In genomic region chr1:119879517-119879916, GRCh38 we compare ENCODE assay signal across 6 cellular contexts. TPM values are rescaled to one million over a fixed set of nuclear protein-coding genes. Genes with fewer than 3 reads are reported as not detected.
"Had no signal": no experiment of that assay in that cellular context is flagged by ENCODE, and none has a peak within 500 bp of the region (broad histone marks: within the 10 kb centered on the region; RNA-seq: fewer than 3 reads in every experiment).

No MANE protein-coding gene starts in this region.

RNA-seq across cellular contexts. Expression of gene ADAM30, which starts 16.8 kb away (rescaled TPM):
- total RNA-seq: GM23248, H4, H7, HFFc6, HT1080 had no signal
- polyA plus RNA-seq: GM23248, IgD-negative memory B cell had no signal
